ENCODE assay signal across 26 cellular contexts in the genomic region with DNA sequence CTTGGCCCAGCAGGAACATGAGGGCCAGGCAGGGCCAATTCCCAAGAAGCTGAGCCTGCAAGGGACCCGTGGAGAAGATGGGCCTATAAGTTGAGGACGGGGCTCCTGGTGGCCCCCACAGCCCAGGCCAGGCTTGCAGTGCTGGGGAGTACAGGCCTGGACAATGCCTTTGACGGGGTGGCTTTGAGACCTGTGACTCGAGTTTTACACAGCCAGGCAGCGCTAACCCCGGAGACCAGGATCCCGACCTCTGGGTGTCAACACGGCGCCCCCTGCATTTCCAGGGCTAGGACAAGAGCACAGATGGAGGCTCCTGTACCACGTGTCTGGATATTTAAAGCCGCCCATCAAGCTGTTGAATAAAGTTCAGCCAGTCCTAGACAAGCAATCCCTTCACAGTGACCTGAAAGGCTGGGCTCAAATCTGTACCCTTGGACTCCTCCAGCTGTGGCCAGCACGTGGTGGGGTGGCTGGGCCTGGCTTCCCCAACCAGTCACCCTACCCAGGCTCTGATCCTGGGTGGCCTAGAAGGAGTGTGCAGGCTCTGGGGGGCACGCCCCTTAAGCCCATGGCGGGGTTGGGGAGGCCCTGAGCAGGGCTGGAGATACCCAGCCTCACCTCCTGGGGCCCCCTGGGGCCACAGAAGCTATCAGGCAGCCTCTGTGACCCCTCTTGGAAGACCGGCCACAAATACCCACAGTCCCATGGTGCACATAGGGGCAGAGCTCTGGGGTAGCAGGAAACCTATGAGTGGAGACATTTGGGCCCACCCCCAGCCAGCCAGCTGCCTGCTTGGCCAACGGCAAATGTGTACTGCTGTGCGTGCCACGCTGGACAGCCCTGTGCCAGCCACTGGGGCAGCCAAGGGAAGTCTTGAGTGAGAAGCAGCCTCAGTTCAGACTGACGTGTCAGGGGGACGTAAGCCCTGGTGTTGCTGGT.
"Had no signal": no experiment of that assay in that cellular context is flagged by ENCODE, and none has a peak within 500 bp of the region (broad histone marks: within the 10 kb centered on the region; RNA-seq: fewer than 3 reads in every experiment).

No MANE protein-coding gene starts in this region.

- H3K4me3 ChIP-seq: adrenal gland, colonic mucosa, dorsolateral prefrontal cortex, esophagus muscularis mucosa, gastroesophageal sphincter, right lobe of liver, skin epidermis, testis, vagina had no signal

- H3K4me3 Mint-ChIP-seq: activated CD4-positive, alpha-beta T cell treated with anti-CD3 and anti-CD28 coated beads, Interleukin-2, amount 10 ng/mL, durations not matched to agents 7 days and 5 days; activated CD8-positive, alpha-beta memory T cell treated with anti-CD3 and anti-CD28 coated beads, Interleukin-2, amount 10 ng/mL, durations not matched to agents 7 days and 5 days; activated CD8-positive, alpha-beta T cell treated with anti-CD3 and anti-CD28 coated beads for 36 hours; activated naive CD8-positive, alpha-beta T cell; central memory CD8-positive, alpha-beta T cell; effector memory CD8-positive, alpha-beta T cell; T-helper 1 cell treated with Interleukin-12 subunit alpha and Interleukin-12 subunit beta and Interleukin-4 antibody, amounts not matched to agents 30 μg/mL and 1 μg/mL, for 36 hours had no signal

- H3K36me3 Mint-ChIP-seq: activated CD8-positive, alpha-beta memory T cell treated with anti-CD3 and anti-CD28 coated beads, Interleukin-2, amount 10 ng/mL, durations not matched to agents 7 days and 5 days; activated naive CD8-positive, alpha-beta T cell had no signal

- H3K4me1 ChIP-seq: colonic mucosa, right lobe of liver, testis had no signal

- H3K27ac ChIP-seq: adrenal gland, colonic mucosa, dorsolateral prefrontal cortex, esophagus muscularis mucosa, gastroesophageal sphincter, right lobe of liver, skin epidermis, testis, vagina had no signal

- ATAC-seq: activated CD8-positive, alpha-beta memory T cell treated with anti-CD3 and anti-CD28 coated beads, Interleukin-2, amount 10 ng/mL, durations not matched to agents 7 days and 5 days; activated CD8-positive, alpha-beta T cell treated with anti-CD3 and anti-CD28 coated beads for 36 hours; effector memory CD8-positive, alpha-beta T cell; gastroesophageal sphincter had no signal

- H3K9me3 Mint-ChIP-seq: activated CD4-positive, alpha-beta T cell treated with anti-CD3 and anti-CD28 coated beads, Interleukin-2, amount 10 ng/mL, durations not matched to agents 7 days and 5 days; activated CD8-positive, alpha-beta T cell treated with anti-CD3 and anti-CD28 coated beads for 36 hours; central memory CD8-positive, alpha-beta T cell; effector memory CD8-positive, alpha-beta T cell; T-helper 1 cell treated with Interleukin-12 subunit alpha and Interleukin-12 subunit beta and Interleukin-4 antibody, amounts not matched to agents 30 μg/mL and 1 μg/mL, for 36 hours had no signal

- H3K27me3 ChIP-seq: adrenal gland, dorsolateral prefrontal cortex, right lobe of liver, testis, vagina had no signal

- H3K36me3 ChIP-seq: adrenal gland, colonic mucosa, esophagus muscularis mucosa, gastroesophageal sphincter, right lobe of liver, vagina had no signal

- H3K27ac Mint-ChIP-seq: activated CD4-positive, alpha-beta T cell treated with anti-CD3 and anti-CD28 coated beads, Interleukin-2, amount 10 ng/mL, durations not matched to agents 7 days and 5 days; activated CD8-positive, alpha-beta memory T cell treated with anti-CD3 and anti-CD28 coated beads, Interleukin-2, amount 10 ng/mL, durations not matched to agents 7 days and 5 days; activated CD8-positive, alpha-beta T cell treated with anti-CD3 and anti-CD28 coated beads for 36 hours; activated naive CD8-positive, alpha-beta T cell; effector memory CD8-positive, alpha-beta T cell; T-helper 1 cell treated with Interleukin-12 subunit alpha and Interleukin-12 subunit beta and Interleukin-4 antibody, amounts not matched to agents 30 μg/mL and 1 μg/mL, for 36 hours had no signal

- H3K9me3 ChIP-seq: adrenal gland, colonic mucosa, esophagus muscularis mucosa, right lobe of liver, testis, vagina had no signal

- DNase-seq: activated CD4-positive, alpha-beta T cell treated with anti-CD3 and anti-CD28 coated beads, Interleukin-2, amount 10 ng/mL, durations not matched to agents 7 days and 5 days; activated CD4-positive, CD25-positive, alpha-beta regulatory T cell; activated CD8-positive, alpha-beta memory T cell treated with anti-CD3 and anti-CD28 coated beads, Interleukin-2, amount 10 ng/mL, durations not matched to agents 7 days and 5 days; activated CD8-positive, alpha-beta T cell treated with anti-CD3 and anti-CD28 coated beads for 36 hours; activated gamma-delta T cell treated with Interleukin-2 at 50 U/mL for 16 hours; activated T-cell treated with anti-CD3 and anti-CD28 coated beads for 4 hours; colonic mucosa; effector memory CD8-positive, alpha-beta T cell; head of caudate nucleus; hypothalamus; mesenchymal stem cell; occipital lobe; right lobe of liver; stimulated activated CD4-positive, alpha-beta T cell treated with anti-CD3 and anti-CD28 coated beads, Interleukin-1b, Interleukin-23, amount 100 ng/mL, for 48 hours; T1000; testis; trophoblast cell had no signal

- H3K4me1 Mint-ChIP-seq: activated CD4-positive, alpha-beta T cell treated with anti-CD3 and anti-CD28 coated beads, Interleukin-2, amount 10 ng/mL, durations not matched to agents 7 days and 5 days; central memory CD8-positive, alpha-beta T cell had no signal
